Comparison of ENCODE assay signal across 20 cellular contexts in genomic region chr19:17871032-17871877, GRCh38. TPM values are rescaled to one million over a fixed set of nuclear protein-coding genes. Genes with fewer than 3 reads are reported as not detected.
A peak's percentile ranks its signal among the peaks of the same experiment; 100 is the strongest.
DNase-seq lines count a peak whose midpoint lies in the region; ATAC-seq and TF ChIP-seq lines count a peak whose summit lies in the region.
"Had no signal": no experiment of that assay in that cellular context is flagged by ENCODE, and none has a peak within 500 bp of the region (broad histone marks: within the 10 kb centered on the region; RNA-seq: fewer than 3 reads in every experiment).

No MANE protein-coding gene starts in this region.

- H3K4me2 ChIP-seq in DOHH2 (ENCODE audit: low read length): peak overlapping the region; percentile 42
- H3K4me2 ChIP-seq: KMS-11 had no signal

- H3K9me2 ChIP-seq in DOHH2 (replicated peaks; ENCODE audit: control insufficient read depth, low read length): no peaks in the 10 kb centered on the region

- H3K9me3 ChIP-seq in DOHH2 (ENCODE audit: control insufficient read depth, insufficient read depth, low read length): no peaks in the 10 kb centered on the region
- H3K9me3 ChIP-seq: ascending aorta, gastrocnemius medialis, prostate gland had no signal

- peak overlapping the region; percentile 87 for H3K27ac Mint-ChIP-seq in activated CD4-positive, alpha-beta T cell treated with anti-CD3 and anti-CD28 coated beads, Interleukin-2, amount 10 ng/mL, durations not matched to agents 7 days and 5 days
- H3K27ac Mint-ChIP-seq in activated naive CD4-positive, alpha-beta T cell treated with anti-CD3 and anti-CD28 coated beads, Interleukin-2, amount 50 U/mL, for 72 hours: peak overlapping the region; percentile 36 to 63
- H3K27ac Mint-ChIP-seq in natural killer cell treated with Interleukin-12 subunit alpha and Interleukin-12 subunit beta and Interleukin-15 and Interleukin-18, amount 100 ng/mL, for 72 hours: no peak overlapping the region
- H3K27ac Mint-ChIP-seq: WTC11 had no signal

- peaks cover 29% of the 10 kb centered on the region for H3K4me1 Mint-ChIP-seq in activated CD4-positive, alpha-beta T cell treated with anti-CD3 and anti-CD28 coated beads, Interleukin-2, amount 10 ng/mL, durations not matched to agents 7 days and 5 days
- peaks cover 0 to 7% of the 10 kb centered on the region in 2 donors for H3K4me1 Mint-ChIP-seq in natural killer cell treated with Interleukin-12 subunit alpha and Interleukin-12 subunit beta and Interleukin-15 and Interleukin-18, amount 100 ng/mL, for 72 hours (ENCODE audit: low read depth in 2 of 2)

- peaks cover 20% of the 10 kb centered on the region for H3K27me3 ChIP-seq in DOHH2 (ENCODE audit: control insufficient read depth, low read length)

- H3K27ac ChIP-seq in DOHH2 (ENCODE audit: low read depth, low read length): no peak overlapping the region
- H3K27ac ChIP-seq: ascending aorta, gastrocnemius medialis, HL-60, KMS-11, prostate gland had no signal

- peaks cover 20% of the 10 kb centered on the region for H3K4me1 ChIP-seq in DOHH2 (ENCODE audit: control insufficient read depth, low read length)
- H3K4me1 ChIP-seq: ascending aorta, gastrocnemius medialis, prostate gland had no signal

- H3K4me3 ChIP-seq in DOHH2 (ENCODE audit: low read length): peak overlapping the region; percentile 22; the same call in 1 of the 2 replicates
- H3K4me3 ChIP-seq: gastrocnemius medialis, prostate gland had no signal

- no peaks in the 10 kb centered on the region for H3K9me3 Mint-ChIP-seq in activated CD4-positive, alpha-beta T cell treated with anti-CD3 and anti-CD28 coated beads, Interleukin-2, amount 10 ng/mL, durations not matched to agents 7 days and 5 days
- no peaks in the 10 kb centered on the region for H3K9me3 Mint-ChIP-seq in activated naive CD4-positive, alpha-beta T cell treated with anti-CD3 and anti-CD28 coated beads, Interleukin-2, amount 50 U/mL, for 72 hours
- H3K9me3 Mint-ChIP-seq in natural killer cell treated with Interleukin-12 subunit alpha and Interleukin-12 subunit beta and Interleukin-15 and Interleukin-18, amount 100 ng/mL, for 72 hours: no peaks in the 10 kb centered on the region
- H3K9me3 Mint-ChIP-seq: WTC11 had no signal

- H3F3A ChIP-seq in DOHH2 (ENCODE audit: control insufficient read depth, insufficient read depth): no peaks in the 10 kb centered on the region

- H3K36me3 Mint-ChIP-seq in activated CD4-positive, alpha-beta T cell treated with anti-CD3 and anti-CD28 coated beads, Interleukin-2, amount 10 ng/mL, durations not matched to agents 7 days and 5 days (ENCODE audit: low read depth): no peaks in the 10 kb centered on the region
- H3K36me3 Mint-ChIP-seq in activated naive CD4-positive, alpha-beta T cell treated with anti-CD3 and anti-CD28 coated beads, Interleukin-2, amount 50 U/mL, for 72 hours: peaks cover 0 to 4% of the 10 kb centered on the region in 2 donors
- H3K36me3 Mint-ChIP-seq in natural killer cell treated with Interleukin-12 subunit alpha and Interleukin-12 subunit beta and Interleukin-15 and Interleukin-18, amount 100 ng/mL, for 72 hours: no peaks in the 10 kb centered on the region
- H3K36me3 Mint-ChIP-seq: WTC11 had no signal

- CTCF ChIA-PET in activated CD4-positive, alpha-beta T cell treated with anti-CD3 and anti-CD28 coated beads, Interleukin-2, amount 10 ng/mL, durations not matched to agents 7 days and 5 days (lab: Charles Lee): interaction anchor here (0.7 to 4.5 kb wide), 11 partner anchors 9 to 125 kb away, joined by 3 to 44 read pairs (median 4); partner anchors contain the start of genes CCDC124 and RPL18A

- peak overlapping the region; percentile 83 for H3K4me3 Mint-ChIP-seq in activated CD4-positive, alpha-beta T cell treated with anti-CD3 and anti-CD28 coated beads, Interleukin-2, amount 10 ng/mL, durations not matched to agents 7 days and 5 days
- H3K4me3 Mint-ChIP-seq in natural killer cell treated with Interleukin-12 subunit alpha and Interleukin-12 subunit beta and Interleukin-15 and Interleukin-18, amount 100 ng/mL, for 72 hours: peak overlapping the region; percentile 65

- no peaks in the 10 kb centered on the region for H4K20me1 ChIP-seq in DOHH2 (ENCODE audit: control insufficient read depth, insufficient read depth, low read depth, low read length)

- TF ChIP-seq CTCF in DOHH2 (IDR thresholded peaks at IDR 0.05; ENCODE audit: low read depth, low read length, poor library complexity, severe bottlenecking): no peak

- POLR2A ChIA-PET in activated CD4-positive, alpha-beta T cell treated with anti-CD3 and anti-CD28 coated beads, Interleukin-2, amount 10 ng/mL, durations not matched to agents 7 days and 5 days (lab: Charles Lee): interaction anchor here (0.6 to 1.5 kb wide), 3 partner anchors 61 to 64 kb away, joined by 3 to 7 read pairs (median 5); partner anchors contain the start of gene CCDC124

- no peaks in the 10 kb centered on the region for H3K79me2 ChIP-seq in DOHH2 (ENCODE audit: control insufficient read depth, low read length)

- H3K36me3 ChIP-seq in DOHH2 (ENCODE audit: control insufficient read depth, low read length): no peaks in the 10 kb centered on the region
- H3K36me3 ChIP-seq: ascending aorta, gastrocnemius medialis, prostate gland had no signal

- ATAC-seq in activated naive CD4-positive, alpha-beta T cell treated with anti-CD3 and anti-CD28 coated beads, Interleukin-2, amount 50 U/mL, for 72 hours: no peak
- no peak for ATAC-seq in natural killer cell treated with Interleukin-12 subunit alpha and Interleukin-12 subunit beta and Interleukin-15 and Interleukin-18, amount 100 ng/mL, for 72 hours
- no peak for ATAC-seq in sciatic nerve
- ATAC-seq: gastrocnemius medialis, WTC11 had no signal

- peaks cover 3% of the 10 kb centered on the region for H3K27me3 Mint-ChIP-seq in activated CD4-positive, alpha-beta T cell treated with anti-CD3 and anti-CD28 coated beads, Interleukin-2, amount 10 ng/mL, durations not matched to agents 7 days and 5 days
- H3K27me3 Mint-ChIP-seq in natural killer cell treated with Interleukin-12 subunit alpha and Interleukin-12 subunit beta and Interleukin-15 and Interleukin-18, amount 100 ng/mL, for 72 hours: peaks cover 0 to 4% of the 10 kb centered on the region in 2 donors

- no peak for DNase-seq in activated CD4-positive, alpha-beta T cell treated with anti-CD3 and anti-CD28 coated beads, Interleukin-2, amount 10 ng/mL, durations not matched to agents 7 days and 5 days
- no peak for DNase-seq in activated CD4-positive, alpha-beta T cell treated with anti-CD3 and anti-CD28 coated beads, Interleukin-2, amount 50 U/mL, for 4 hours
- no peak for DNase-seq in activated naive CD4-positive, alpha-beta T cell treated with anti-CD3 and anti-CD28 coated beads, Interleukin-2, amount 50 U/mL, for 72 hours (ENCODE audit: low spot score in 2 of 2)
- no peak for DNase-seq in natural killer cell treated with Interleukin-12 subunit alpha and Interleukin-12 subunit beta and Interleukin-15 and Interleukin-18, amount 100 ng/mL, for 72 hours (ENCODE audit: low spot score)
- DNase-seq in OCI-M2 (lab: John Stamatoyannopoulos, UW; ENCODE audit: unreplicated experiment): no peak
- no peak for DNase-seq in sciatic nerve (ENCODE audit: low spot score)
- no peak for DNase-seq in COLO829 (ENCODE audit: low spot score)
- DNase-seq: cortex of kidney, gastrocnemius medialis, NCI-H1105 treated with DMSO at 0.1 percent for 48 hours, NCI-H2171, NCI-H774 had no signal

- intact Hi-C loops in sciatic nerve (cut with DNase I): no loop called here

RNA-seq across cellular contexts. Expression of gene SLC5A5, which starts 0.5 kb away (rescaled TPM):
- total RNA-seq in activated CD4-positive, alpha-beta T cell treated with anti-CD3 and anti-CD28 coated beads, Interleukin-2, amount 10 ng/mL, durations not matched to agents 7 days and 5 days: 1 to 10 TPM; 1.7 to 2.2 TPM
- total RNA-seq in activated naive CD4-positive, alpha-beta T cell treated with anti-CD3 and anti-CD28 coated beads, Interleukin-2, amount 50 U/mL, for 72 hours: 1 to 10 TPM; 1.5 to 2.0 TPM
- total RNA-seq in natural killer cell treated with Interleukin-12 subunit alpha and Interleukin-12 subunit beta and Interleukin-15 and Interleukin-18, amount 100 ng/mL, for 72 hours: under 1 TPM; 0.57 to 0.89 TPM
- total RNA-seq in sciatic nerve: not detected
- total RNA-seq: A673, ascending aorta, gastrocnemius medialis had no signal

RNA-seq across cellular contexts. Expression of gene RPL18A, which starts 11.5 kb away (rescaled TPM):
- total RNA-seq in activated CD4-positive, alpha-beta T cell treated with anti-CD3 and anti-CD28 coated beads, Interleukin-2, amount 10 ng/mL, durations not matched to agents 7 days and 5 days: 1,000 to 10,000 TPM; 2,216 to 2,434 TPM
- total RNA-seq in activated naive CD4-positive, alpha-beta T cell treated with anti-CD3 and anti-CD28 coated beads, Interleukin-2, amount 50 U/mL, for 72 hours: 1,000 to 10,000 TPM; 3,079 to 3,707 TPM
- 1,000 to 10,000 TPM; 1,379 to 1,604 TPM for total RNA-seq in natural killer cell treated with Interleukin-12 subunit alpha and Interleukin-12 subunit beta and Interleukin-15 and Interleukin-18, amount 100 ng/mL, for 72 hours
- total RNA-seq in sciatic nerve: 1,112 TPM

RNA-seq across cellular contexts. Expression of gene JAK3, which starts 23.5 kb away (rescaled TPM):
- 100 to 1,000 TPM; 172 to 176 TPM for total RNA-seq in activated CD4-positive, alpha-beta T cell treated with anti-CD3 and anti-CD28 coated beads, Interleukin-2, amount 10 ng/mL, durations not matched to agents 7 days and 5 days
- total RNA-seq in activated naive CD4-positive, alpha-beta T cell treated with anti-CD3 and anti-CD28 coated beads, Interleukin-2, amount 50 U/mL, for 72 hours: 100 to 1,000 TPM; 204 to 237 TPM
- 100 to 1,000 TPM; 184 to 195 TPM for total RNA-seq in natural killer cell treated with Interleukin-12 subunit alpha and Interleukin-12 subunit beta and Interleukin-15 and Interleukin-18, amount 100 ng/mL, for 72 hours
- 18.4 TPM for total RNA-seq in sciatic nerve

RNA-seq across cellular contexts. Expression of gene INSL3, which starts 49.9 kb away (rescaled TPM):
- 1 to 10 TPM; 6.8 to 7.4 TPM for total RNA-seq in activated CD4-positive, alpha-beta T cell treated with anti-CD3 and anti-CD28 coated beads, Interleukin-2, amount 10 ng/mL, durations not matched to agents 7 days and 5 days
- 10 to 100 TPM in 1 of 2 donors, 1 to 10 TPM in 1; 6.3 to 10.5 TPM for total RNA-seq in activated naive CD4-positive, alpha-beta T cell treated with anti-CD3 and anti-CD28 coated beads, Interleukin-2, amount 50 U/mL, for 72 hours
- 10 to 100 TPM in 1 of 2 donors, 1 to 10 TPM in 1; 9.1 to 12.0 TPM for total RNA-seq in natural killer cell treated with Interleukin-12 subunit alpha and Interleukin-12 subunit beta and Interleukin-15 and Interleukin-18, amount 100 ng/mL, for 72 hours
- not detected for total RNA-seq in sciatic nerve
- total RNA-seq: A673, ascending aorta, gastrocnemius medialis, liver had no signal

Comparison
In these comparisons a context has a peak if more than half of its experiments do, and no peak if none do; other contexts are left out.
1. H3K27ac Mint-ChIP-seq: peak in activated CD4-positive, alpha-beta T cell treated with anti-CD3 and anti-CD28 coated beads, Interleukin-2, amount 10 ng/mL, durations not matched to agents 7 days and 5 days (single experiment) and activated naive CD4-positive, alpha-beta T cell treated with anti-CD3 and anti-CD28 coated beads, Interleukin-2, amount 50 U/mL, for 72 hours (2 of 2); none in natural killer cell treated with Interleukin-12 subunit alpha and Interleukin-12 subunit beta and Interleukin-15 and Interleukin-18, amount 100 ng/mL, for 72 hours (0 of 2).